In the genomic region with DNA sequence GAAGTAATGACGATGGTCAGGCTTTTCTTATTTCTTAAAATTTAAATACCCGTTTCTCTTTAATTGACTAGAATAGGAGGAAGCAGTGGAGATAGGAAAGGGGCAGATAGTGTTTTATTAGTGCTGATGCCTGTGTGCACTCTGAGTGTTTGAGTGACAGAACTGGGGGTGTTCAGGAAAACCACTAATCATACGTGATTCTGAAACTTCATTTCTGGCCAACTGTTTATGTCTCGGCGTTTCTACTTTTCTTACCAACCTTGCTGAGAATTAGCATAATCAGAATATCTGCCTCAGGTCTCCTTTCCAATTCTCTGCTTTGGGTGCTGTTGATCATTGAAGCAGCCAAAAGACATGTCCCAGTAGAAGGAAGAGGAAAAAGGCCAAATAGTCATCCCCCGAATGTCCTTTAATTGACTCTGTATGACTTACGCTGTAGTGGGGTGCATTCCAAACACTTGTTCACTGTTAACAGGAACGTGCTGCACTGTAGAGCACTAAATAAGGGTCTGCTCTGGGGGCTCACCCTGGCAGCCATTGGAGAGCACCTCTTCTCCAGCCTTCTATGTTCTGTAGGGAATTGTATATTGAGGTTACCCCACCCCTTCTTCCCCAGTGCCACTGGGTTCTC, we compare ENCODE assay signal across 1 cellular context.
TF ChIP-seq lines count a peak whose summit lies in the region.

No MANE protein-coding gene starts in this region.

TF ChIP-seq in GM23338, 12 proteins besides CTCF, POLR2A, EP300 and RAD21 (continued from another document):
- TF ChIP-seq, protein P1, sequence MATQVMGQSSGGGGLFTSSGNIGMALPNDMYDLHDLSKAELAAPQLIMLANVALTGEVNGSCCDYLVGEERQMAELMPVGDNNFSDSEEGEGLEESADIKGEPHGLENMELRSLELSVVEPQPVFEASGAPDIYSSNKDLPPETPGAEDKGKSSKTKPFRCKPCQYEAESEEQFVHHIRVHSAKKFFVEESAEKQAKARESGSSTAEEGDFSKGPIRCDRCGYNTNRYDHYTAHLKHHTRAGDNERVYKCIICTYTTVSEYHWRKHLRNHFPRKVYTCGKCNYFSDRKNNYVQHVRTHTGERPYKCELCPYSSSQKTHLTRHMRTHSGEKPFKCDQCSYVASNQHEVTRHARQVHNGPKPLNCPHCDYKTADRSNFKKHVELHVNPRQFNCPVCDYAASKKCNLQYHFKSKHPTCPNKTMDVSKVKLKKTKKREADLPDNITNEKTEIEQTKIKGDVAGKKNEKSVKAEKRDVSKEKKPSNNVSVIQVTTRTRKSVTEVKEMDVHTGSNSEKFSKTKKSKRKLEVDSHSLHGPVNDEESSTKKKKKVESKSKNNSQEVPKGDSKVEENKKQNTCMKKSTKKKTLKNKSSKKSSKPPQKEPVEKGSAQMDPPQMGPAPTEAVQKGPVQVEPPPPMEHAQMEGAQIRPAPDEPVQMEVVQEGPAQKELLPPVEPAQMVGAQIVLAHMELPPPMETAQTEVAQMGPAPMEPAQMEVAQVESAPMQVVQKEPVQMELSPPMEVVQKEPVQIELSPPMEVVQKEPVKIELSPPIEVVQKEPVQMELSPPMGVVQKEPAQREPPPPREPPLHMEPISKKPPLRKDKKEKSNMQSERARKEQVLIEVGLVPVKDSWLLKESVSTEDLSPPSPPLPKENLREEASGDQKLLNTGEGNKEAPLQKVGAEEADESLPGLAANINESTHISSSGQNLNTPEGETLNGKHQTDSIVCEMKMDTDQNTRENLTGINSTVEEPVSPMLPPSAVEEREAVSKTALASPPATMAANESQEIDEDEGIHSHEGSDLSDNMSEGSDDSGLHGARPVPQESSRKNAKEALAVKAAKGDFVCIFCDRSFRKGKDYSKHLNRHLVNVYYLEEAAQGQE (IDR thresholded peaks at IDR 0.05; ENCODE audit: unreplicated experiment): no peak
- TF ChIP-seq ZNF114 (CRISPR knock-in tag; IDR thresholded peaks at IDR 0.05): no peak
- TF ChIP-seq EZH2phosphoT487 (IDR thresholded peaks at IDR 0.05; ENCODE audit: unreplicated experiment): no peak
- TF ChIP-seq ZNF331 (CRISPR knock-in tag; IDR thresholded peaks at IDR 0.05; ENCODE audit: low read depth): no peak
- TF ChIP-seq NANOG (IDR thresholded peaks at IDR 0.05; ENCODE audit: borderline replicate concordance): no peak
- no peak for TF ChIP-seq JUNB (IDR thresholded peaks at IDR 0.05; ENCODE audit: unreplicated experiment)
- TF ChIP-seq STAT1 (IDR thresholded peaks at IDR 0.05; ENCODE audit: unreplicated experiment): no peak
- TF ChIP-seq POLR2AphosphoS5 (IDR thresholded peaks at IDR 0.05; ENCODE audit: low read depth): no peak
- TF ChIP-seq CREB1 (CRISPR knock-in tag; IDR thresholded peaks at IDR 0.05; ENCODE audit: low read depth): no peak
